14 cellular contexts compared by ENCODE assay signal in the genomic region with DNA sequence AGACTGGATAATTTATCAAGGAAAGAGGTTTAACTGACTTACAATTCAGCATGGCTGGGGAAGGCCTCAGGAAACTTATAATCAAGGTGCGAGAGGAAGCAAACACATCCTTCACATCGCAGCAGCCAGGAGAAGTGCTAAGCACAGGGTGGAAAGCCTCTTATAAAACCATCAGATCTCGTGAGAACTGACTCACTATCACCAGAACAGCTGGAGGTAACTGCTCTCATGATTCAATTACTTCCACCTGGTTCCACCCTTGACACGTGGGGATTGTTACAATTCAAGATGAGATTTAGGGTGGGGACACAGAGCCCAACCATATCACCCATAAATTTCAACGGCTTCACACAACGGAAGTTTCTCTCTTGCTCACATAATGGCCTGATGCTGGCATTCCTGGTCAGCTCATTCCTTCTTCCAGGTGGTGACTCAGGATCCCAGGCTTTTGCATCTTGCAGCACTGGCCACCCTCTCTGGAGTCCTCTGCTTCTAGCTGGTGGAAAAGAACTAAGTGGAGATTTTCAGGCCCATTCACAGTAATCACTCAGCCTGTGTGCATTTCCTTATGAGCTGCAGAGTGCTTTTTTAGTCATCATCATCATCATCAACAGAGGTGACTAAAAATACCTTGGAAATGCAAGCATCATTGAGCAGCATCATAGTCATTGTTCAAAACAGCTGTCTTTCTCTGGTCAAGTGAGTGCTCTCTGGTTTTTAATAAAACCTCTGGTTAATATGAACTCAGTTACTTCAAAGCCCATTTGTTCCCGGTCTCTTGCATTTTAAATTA.
DNase-seq lines count a peak whose midpoint lies in the region; ATAC-seq, FAIRE-seq and TF ChIP-seq lines count a peak whose summit lies in the region.
"Had no signal": no experiment of that assay in that cellular context is flagged by ENCODE, and none has a peak within 500 bp of the region (broad histone marks: within the 10 kb centered on the region; RNA-seq: fewer than 3 reads in every experiment).

No MANE protein-coding gene starts in this region.

- intact Hi-C loops in Right ventricle myocardium inferior (cut with DNase I) = no loop called here
- intact Hi-C loops in kidney (cut with DNase I) = no loop called here

- H3K4me3 ChIP-seq in kidney (ENCODE audit: low read length in 2 of 2) = no peak overlapping the region
- H3K4me3 ChIP-seq: esophagus muscularis mucosa, heart right ventricle, left lung, PC-9 had no signal

- ATAC-seq in GM18519 (IDR thresholded peaks at IDR 0.05; ENCODE audit: low FRiP score, unreplicated experiment) = peak; percentile 65
- ATAC-seq in GM21390 (IDR thresholded peaks at IDR 0.05; ENCODE audit: unreplicated experiment) = peak; percentile 57
- peak; percentile 70 for ATAC-seq in HG03095 (IDR thresholded peaks at IDR 0.05; ENCODE audit: unreplicated experiment)
- ATAC-seq in foreskin keratinocyte = peak; percentile 55
- ATAC-seq in esophagus mucosa = no peak
- ATAC-seq in Right ventricle myocardium inferior = no peak
- ATAC-seq: SK-N-SH treated with all-trans-retinoic acid at 6 μM for 48 hours had no signal

- H3K27me3 ChIP-seq in foreskin keratinocyte = peaks cover 3% of the 10 kb centered on the region
- H3K27me3 ChIP-seq: esophagus muscularis mucosa, heart right ventricle, left lung had no signal

- H3K27ac ChIP-seq in foreskin keratinocyte = no peak overlapping the region
- no peak overlapping the region for H3K27ac ChIP-seq in kidney (ENCODE audit: low read depth in 2 of 2, low read length in 2 of 2)
- H3K27ac ChIP-seq: heart right ventricle, left lung, PC-9 had no signal

- H3K4me1 ChIP-seq in foreskin keratinocyte (no peaks in the 10 kb centered on the region), kidney (ENCODE audit: control insufficient read depth in 1 of 2, insufficient read depth in 1 of 2, low read depth in 1 of 2, low read length in 2 of 2) (no peaks in the 10 kb centered on the region)
- H3K4me1 ChIP-seq: heart right ventricle, left lung had no signal

- no peak for FAIRE-seq in kidney (lab: Jason Lieb, UNC)

- no peak for DNase-seq in foreskin keratinocyte
- no peak for DNase-seq in DMS 273 (lab: John Stamatoyannopoulos, UW; ENCODE audit: unreplicated experiment)
- no peak for DNase-seq in Right ventricle myocardium inferior (ENCODE audit: missing footprints)
- no peak for DNase-seq in kidney
- DNase-seq: left lung, NCI-H1436 treated with DMSO at 0.1 percent for 48 hours, PC-9 had no signal

- H3K9me3 ChIP-seq in kidney (ENCODE audit: control insufficient read depth in 1 of 2, low read length in 2 of 2) = no peaks in the 10 kb centered on the region
- H3K9me3 ChIP-seq: esophagus muscularis mucosa, heart right ventricle, left lung had no signal

- H3K9ac ChIP-seq in kidney (ENCODE audit: low read length in 2 of 2) = no peak overlapping the region

- TF ChIP-seq CTCF in foreskin keratinocyte (conservative IDR thresholded peaks at IDR 0.05) = no peak
- TF ChIP-seq CTCF in kidney (IDR thresholded peaks at IDR 0.05; ENCODE audit: borderline replicate concordance, extremely low read depth, insufficient read depth) = no peak

- H3K36me3 ChIP-seq in kidney (ENCODE audit: control insufficient read depth in 1 of 2, insufficient read depth in 2 of 2, low read length in 2 of 2) = no peaks in the 10 kb centered on the region
- H3K36me3 ChIP-seq: esophagus muscularis mucosa, heart right ventricle, left lung had no signal

Comparison
In these comparisons a context has a peak if more than half of its experiments do, and no peak if none do; other contexts are left out.
1. ATAC-seq: peak in GM18519 (single experiment), GM21390 (single experiment), HG03095 (single experiment) and foreskin keratinocyte (single experiment); none in esophagus mucosa (single experiment) and Right ventricle myocardium inferior (single experiment).